Comparison of ENCODE assay signal across 1 cellular context in the genomic region with DNA sequence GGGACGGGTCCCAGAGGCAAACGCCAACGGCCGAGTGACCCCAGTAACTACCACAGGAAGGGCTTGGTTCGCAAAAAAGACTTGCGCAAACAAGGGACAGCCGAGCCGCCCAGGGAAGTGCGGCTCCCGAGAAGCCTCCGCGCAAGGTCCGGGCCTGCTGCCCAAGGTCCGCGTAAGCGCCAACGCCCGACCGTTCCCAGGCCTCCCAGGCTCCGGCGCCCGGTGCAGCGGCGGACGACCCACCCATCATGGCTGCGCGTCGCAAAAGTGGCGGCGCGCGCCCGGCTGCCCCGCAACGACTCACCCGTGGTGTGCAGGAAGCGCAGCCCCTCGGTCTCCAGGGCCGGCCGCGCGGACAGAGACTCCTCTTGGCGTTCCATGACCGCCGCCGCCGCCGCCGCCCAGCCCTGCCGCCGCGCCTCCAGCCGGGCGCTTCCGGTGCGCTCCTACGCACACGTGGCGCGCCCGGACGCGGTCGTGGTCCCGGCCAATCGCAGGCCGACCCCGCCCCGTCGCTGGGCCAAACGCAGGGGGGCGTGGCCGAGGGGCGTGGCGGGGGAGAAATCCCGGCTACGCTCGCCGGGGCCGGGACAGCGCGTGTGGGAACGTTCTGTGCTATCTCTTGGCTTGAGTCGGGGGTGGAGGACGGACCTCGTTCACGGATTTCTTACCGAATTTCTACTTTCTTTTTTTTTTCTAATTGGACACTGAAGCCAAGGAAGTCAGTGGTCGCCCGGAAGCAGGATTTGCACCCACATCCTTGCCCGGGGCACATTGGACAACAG.
TF ChIP-seq lines count a peak whose summit lies in the region.

A gene with protein sequence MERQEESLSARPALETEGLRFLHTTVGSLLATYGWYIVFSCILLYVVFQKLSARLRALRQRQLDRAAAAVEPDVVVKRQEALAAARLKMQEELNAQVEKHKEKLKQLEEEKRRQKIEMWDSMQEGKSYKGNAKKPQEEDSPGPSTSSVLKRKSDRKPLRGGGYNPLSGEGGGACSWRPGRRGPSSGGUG (minus strand): TSS at position 448 of the 785 bp plus-strand sequence. CDS start 68 bp downstream, at position 380.

TF ChIP-seq in WTC11, 78 proteins besides CTCF, POLR2A, EP300 and RAD21 (continued from another document and continues in another):
- TF ChIP-seq, protein P1, sequence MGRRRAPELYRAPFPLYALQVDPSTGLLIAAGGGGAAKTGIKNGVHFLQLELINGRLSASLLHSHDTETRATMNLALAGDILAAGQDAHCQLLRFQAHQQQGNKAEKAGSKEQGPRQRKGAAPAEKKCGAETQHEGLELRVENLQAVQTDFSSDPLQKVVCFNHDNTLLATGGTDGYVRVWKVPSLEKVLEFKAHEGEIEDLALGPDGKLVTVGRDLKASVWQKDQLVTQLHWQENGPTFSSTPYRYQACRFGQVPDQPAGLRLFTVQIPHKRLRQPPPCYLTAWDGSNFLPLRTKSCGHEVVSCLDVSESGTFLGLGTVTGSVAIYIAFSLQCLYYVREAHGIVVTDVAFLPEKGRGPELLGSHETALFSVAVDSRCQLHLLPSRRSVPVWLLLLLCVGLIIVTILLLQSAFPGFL (CRISPR knock-in tag; IDR thresholded peaks at IDR 0.05; ENCODE audit: borderline replicate concordance): no peak
- TF ChIP-seq, protein P2, sequence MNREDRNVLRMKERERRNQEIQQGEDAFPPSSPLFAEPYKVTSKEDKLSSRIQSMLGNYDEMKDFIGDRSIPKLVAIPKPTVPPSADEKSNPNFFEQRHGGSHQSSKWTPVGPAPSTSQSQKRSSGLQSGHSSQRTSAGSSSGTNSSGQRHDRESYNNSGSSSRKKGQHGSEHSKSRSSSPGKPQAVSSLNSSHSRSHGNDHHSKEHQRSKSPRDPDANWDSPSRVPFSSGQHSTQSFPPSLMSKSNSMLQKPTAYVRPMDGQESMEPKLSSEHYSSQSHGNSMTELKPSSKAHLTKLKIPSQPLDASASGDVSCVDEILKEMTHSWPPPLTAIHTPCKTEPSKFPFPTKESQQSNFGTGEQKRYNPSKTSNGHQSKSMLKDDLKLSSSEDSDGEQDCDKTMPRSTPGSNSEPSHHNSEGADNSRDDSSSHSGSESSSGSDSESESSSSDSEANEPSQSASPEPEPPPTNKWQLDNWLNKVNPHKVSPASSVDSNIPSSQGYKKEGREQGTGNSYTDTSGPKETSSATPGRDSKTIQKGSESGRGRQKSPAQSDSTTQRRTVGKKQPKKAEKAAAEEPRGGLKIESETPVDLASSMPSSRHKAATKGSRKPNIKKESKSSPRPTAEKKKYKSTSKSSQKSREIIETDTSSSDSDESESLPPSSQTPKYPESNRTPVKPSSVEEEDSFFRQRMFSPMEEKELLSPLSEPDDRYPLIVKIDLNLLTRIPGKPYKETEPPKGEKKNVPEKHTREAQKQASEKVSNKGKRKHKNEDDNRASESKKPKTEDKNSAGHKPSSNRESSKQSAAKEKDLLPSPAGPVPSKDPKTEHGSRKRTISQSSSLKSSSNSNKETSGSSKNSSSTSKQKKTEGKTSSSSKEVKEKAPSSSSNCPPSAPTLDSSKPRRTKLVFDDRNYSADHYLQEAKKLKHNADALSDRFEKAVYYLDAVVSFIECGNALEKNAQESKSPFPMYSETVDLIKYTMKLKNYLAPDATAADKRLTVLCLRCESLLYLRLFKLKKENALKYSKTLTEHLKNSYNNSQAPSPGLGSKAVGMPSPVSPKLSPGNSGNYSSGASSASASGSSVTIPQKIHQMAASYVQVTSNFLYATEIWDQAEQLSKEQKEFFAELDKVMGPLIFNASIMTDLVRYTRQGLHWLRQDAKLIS (CRISPR knock-in tag; IDR thresholded peaks at IDR 0.05; ENCODE audit: borderline replicate concordance): no peak
- TF ChIP-seq, protein P3, sequence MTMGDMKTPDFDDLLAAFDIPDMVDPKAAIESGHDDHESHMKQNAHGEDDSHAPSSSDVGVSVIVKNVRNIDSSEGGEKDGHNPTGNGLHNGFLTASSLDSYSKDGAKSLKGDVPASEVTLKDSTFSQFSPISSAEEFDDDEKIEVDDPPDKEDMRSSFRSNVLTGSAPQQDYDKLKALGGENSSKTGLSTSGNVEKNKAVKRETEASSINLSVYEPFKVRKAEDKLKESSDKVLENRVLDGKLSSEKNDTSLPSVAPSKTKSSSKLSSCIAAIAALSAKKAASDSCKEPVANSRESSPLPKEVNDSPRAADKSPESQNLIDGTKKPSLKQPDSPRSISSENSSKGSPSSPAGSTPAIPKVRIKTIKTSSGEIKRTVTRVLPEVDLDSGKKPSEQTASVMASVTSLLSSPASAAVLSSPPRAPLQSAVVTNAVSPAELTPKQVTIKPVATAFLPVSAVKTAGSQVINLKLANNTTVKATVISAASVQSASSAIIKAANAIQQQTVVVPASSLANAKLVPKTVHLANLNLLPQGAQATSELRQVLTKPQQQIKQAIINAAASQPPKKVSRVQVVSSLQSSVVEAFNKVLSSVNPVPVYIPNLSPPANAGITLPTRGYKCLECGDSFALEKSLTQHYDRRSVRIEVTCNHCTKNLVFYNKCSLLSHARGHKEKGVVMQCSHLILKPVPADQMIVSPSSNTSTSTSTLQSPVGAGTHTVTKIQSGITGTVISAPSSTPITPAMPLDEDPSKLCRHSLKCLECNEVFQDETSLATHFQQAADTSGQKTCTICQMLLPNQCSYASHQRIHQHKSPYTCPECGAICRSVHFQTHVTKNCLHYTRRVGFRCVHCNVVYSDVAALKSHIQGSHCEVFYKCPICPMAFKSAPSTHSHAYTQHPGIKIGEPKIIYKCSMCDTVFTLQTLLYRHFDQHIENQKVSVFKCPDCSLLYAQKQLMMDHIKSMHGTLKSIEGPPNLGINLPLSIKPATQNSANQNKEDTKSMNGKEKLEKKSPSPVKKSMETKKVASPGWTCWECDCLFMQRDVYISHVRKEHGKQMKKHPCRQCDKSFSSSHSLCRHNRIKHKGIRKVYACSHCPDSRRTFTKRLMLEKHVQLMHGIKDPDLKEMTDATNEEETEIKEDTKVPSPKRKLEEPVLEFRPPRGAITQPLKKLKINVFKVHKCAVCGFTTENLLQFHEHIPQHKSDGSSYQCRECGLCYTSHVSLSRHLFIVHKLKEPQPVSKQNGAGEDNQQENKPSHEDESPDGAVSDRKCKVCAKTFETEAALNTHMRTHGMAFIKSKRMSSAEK (CRISPR knock-in tag; IDR thresholded peaks at IDR 0.05; ENCODE audit: borderline replicate concordance): no peak
- TF ChIP-seq GTF2I (CRISPR knock-in tag; conservative IDR thresholded peaks at IDR 0.05): no peak
- no peak for TF ChIP-seq SOX15 (CRISPR knock-in tag; IDR thresholded peaks at IDR 0.05)
- TF ChIP-seq, protein P4, sequence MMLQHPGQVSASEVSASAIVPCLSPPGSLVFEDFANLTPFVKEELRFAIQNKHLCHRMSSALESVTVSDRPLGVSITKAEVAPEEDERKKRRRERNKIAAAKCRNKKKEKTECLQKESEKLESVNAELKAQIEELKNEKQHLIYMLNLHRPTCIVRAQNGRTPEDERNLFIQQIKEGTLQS (CRISPR knock-in tag; conservative IDR thresholded peaks at IDR 0.05): no peak
- TF ChIP-seq, protein P5, sequence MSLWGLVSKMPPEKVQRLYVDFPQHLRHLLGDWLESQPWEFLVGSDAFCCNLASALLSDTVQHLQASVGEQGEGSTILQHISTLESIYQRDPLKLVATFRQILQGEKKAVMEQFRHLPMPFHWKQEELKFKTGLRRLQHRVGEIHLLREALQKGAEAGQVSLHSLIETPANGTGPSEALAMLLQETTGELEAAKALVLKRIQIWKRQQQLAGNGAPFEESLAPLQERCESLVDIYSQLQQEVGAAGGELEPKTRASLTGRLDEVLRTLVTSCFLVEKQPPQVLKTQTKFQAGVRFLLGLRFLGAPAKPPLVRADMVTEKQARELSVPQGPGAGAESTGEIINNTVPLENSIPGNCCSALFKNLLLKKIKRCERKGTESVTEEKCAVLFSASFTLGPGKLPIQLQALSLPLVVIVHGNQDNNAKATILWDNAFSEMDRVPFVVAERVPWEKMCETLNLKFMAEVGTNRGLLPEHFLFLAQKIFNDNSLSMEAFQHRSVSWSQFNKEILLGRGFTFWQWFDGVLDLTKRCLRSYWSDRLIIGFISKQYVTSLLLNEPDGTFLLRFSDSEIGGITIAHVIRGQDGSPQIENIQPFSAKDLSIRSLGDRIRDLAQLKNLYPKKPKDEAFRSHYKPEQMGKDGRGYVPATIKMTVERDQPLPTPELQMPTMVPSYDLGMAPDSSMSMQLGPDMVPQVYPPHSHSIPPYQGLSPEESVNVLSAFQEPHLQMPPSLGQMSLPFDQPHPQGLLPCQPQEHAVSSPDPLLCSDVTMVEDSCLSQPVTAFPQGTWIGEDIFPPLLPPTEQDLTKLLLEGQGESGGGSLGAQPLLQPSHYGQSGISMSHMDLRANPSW (CRISPR knock-in tag; conservative IDR thresholded peaks at IDR 0.05; ENCODE audit: low read depth): no peak
- no peak for TF ChIP-seq NR1H2 (CRISPR knock-in tag; IDR thresholded peaks at IDR 0.05)
- TF ChIP-seq JUN (CRISPR knock-in tag; IDR thresholded peaks at IDR 0.05): 0 out of 2 replicates have a peak, but pooled peaks have one; percentile 35
- TF ChIP-seq ZNF232 (CRISPR knock-in tag; IDR thresholded peaks at IDR 0.05): no peak
- TF ChIP-seq ZNF396 (CRISPR knock-in tag; IDR thresholded peaks at IDR 0.05; ENCODE audit: borderline replicate concordance): no peak
- TF ChIP-seq, protein P6, sequence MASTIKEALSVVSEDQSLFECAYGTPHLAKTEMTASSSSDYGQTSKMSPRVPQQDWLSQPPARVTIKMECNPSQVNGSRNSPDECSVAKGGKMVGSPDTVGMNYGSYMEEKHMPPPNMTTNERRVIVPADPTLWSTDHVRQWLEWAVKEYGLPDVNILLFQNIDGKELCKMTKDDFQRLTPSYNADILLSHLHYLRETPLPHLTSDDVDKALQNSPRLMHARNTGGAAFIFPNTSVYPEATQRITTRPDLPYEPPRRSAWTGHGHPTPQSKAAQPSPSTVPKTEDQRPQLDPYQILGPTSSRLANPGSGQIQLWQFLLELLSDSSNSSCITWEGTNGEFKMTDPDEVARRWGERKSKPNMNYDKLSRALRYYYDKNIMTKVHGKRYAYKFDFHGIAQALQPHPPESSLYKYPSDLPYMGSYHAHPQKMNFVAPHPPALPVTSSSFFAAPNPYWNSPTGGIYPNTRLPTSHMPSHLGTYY (CRISPR knock-in tag; IDR thresholded peaks at IDR 0.05): no peak
- TF ChIP-seq, protein P7, sequence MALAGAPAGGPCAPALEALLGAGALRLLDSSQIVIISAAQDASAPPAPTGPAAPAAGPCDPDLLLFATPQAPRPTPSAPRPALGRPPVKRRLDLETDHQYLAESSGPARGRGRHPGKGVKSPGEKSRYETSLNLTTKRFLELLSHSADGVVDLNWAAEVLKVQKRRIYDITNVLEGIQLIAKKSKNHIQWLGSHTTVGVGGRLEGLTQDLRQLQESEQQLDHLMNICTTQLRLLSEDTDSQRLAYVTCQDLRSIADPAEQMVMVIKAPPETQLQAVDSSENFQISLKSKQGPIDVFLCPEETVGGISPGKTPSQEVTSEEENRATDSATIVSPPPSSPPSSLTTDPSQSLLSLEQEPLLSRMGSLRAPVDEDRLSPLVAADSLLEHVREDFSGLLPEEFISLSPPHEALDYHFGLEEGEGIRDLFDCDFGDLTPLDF (CRISPR knock-in tag; IDR thresholded peaks at IDR 0.05): no peak
- TF ChIP-seq SMAD4 (CRISPR knock-in tag; IDR thresholded peaks at IDR 0.05): no peak
- TF ChIP-seq, protein P8, sequence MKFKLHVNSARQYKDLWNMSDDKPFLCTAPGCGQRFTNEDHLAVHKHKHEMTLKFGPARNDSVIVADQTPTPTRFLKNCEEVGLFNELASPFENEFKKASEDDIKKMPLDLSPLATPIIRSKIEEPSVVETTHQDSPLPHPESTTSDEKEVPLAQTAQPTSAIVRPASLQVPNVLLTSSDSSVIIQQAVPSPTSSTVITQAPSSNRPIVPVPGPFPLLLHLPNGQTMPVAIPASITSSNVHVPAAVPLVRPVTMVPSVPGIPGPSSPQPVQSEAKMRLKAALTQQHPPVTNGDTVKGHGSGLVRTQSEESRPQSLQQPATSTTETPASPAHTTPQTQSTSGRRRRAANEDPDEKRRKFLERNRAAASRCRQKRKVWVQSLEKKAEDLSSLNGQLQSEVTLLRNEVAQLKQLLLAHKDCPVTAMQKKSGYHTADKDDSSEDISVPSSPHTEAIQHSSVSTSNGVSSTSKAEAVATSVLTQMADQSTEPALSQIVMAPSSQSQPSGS (CRISPR knock-in tag; IDR thresholded peaks at IDR 0.05; ENCODE audit: borderline replicate concordance, low read depth): no peak
- no peak for TF ChIP-seq NR3C1 (CRISPR knock-in tag; conservative IDR thresholded peaks at IDR 0.05; ENCODE audit: low read depth)
- no peak for TF ChIP-seq RORB (CRISPR knock-in tag; IDR thresholded peaks at IDR 0.05)
- no peak for TF ChIP-seq TEAD4 (CRISPR knock-in tag; IDR thresholded peaks at IDR 0.05)
- TF ChIP-seq ZBTB21 (CRISPR knock-in tag; IDR thresholded peaks at IDR 0.05; ENCODE audit: borderline replicate concordance): no peak
- TF ChIP-seq NFATC4 (CRISPR knock-in tag; IDR thresholded peaks at IDR 0.05): no peak
- TF ChIP-seq, protein P9, sequence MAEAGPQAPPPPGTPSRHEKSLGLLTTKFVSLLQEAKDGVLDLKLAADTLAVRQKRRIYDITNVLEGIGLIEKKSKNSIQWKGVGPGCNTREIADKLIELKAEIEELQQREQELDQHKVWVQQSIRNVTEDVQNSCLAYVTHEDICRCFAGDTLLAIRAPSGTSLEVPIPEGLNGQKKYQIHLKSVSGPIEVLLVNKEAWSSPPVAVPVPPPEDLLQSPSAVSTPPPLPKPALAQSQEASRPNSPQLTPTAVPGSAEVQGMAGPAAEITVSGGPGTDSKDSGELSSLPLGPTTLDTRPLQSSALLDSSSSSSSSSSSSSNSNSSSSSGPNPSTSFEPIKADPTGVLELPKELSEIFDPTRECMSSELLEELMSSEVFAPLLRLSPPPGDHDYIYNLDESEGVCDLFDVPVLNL (CRISPR knock-in tag; IDR thresholded peaks at IDR 0.05; ENCODE audit: borderline replicate concordance, low read depth): no peak
- no peak for TF ChIP-seq ZNF121 (CRISPR knock-in tag; IDR thresholded peaks at IDR 0.05)
- peak; percentile 74 for TF ChIP-seq NFYB (CRISPR knock-in tag; conservative IDR thresholded peaks at IDR 0.05; ENCODE audit: low read depth)
- TF ChIP-seq ZNF317 (CRISPR knock-in tag; IDR thresholded peaks at IDR 0.05; ENCODE audit: borderline replicate concordance, low read depth): no peak
- TF ChIP-seq HMGA2 (CRISPR knock-in tag; IDR thresholded peaks at IDR 0.05): no peak
- TF ChIP-seq PRRX2 (CRISPR knock-in tag; IDR thresholded peaks at IDR 0.05): no peak
- no peak for TF ChIP-seq NR2C2 (CRISPR knock-in tag; IDR thresholded peaks at IDR 0.05)
- no peak; the same call in 1 of the 2 replicates for TF ChIP-seq CBFB (CRISPR knock-in tag; IDR thresholded peaks at IDR 0.05; ENCODE audit: low read depth)
- TF ChIP-seq, protein P10, sequence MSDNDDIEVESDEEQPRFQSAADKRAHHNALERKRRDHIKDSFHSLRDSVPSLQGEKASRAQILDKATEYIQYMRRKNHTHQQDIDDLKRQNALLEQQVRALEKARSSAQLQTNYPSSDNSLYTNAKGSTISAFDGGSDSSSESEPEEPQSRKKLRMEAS (CRISPR knock-in tag; IDR thresholded peaks at IDR 0.05): peak; percentile 62; the same call in 1 of the 2 replicates
